6 cellular contexts compared by ENCODE assay signal in the genomic region with DNA sequence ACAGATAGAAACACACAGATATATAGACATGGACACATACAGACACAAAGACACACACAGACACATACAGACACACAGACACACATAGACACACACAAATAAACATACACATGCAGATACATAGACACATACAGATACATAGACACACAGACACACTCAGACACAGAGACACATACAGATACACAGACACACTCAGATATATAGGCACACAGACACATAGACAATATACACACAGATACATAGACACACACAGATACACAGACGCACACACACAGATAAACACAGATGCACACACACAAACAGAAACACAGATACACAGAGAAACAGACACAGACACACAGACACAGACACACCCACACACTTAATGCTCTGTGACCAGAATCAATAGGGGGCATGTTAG.
"Had no signal": no experiment of that assay in that cellular context is flagged by ENCODE, and none has a peak within 500 bp of the region (broad histone marks: within the 10 kb centered on the region; RNA-seq: fewer than 3 reads in every experiment).

No MANE protein-coding gene starts in this region.

- H2AFZ ChIP-seq: GM23248 had no signal

- DNase-seq: GM23248, GOT3, H9, HCEC 1CT, KBM-7 had no signal

- H3K9ac ChIP-seq: GM23248, KMS-11 had no signal

- H3K4me3 ChIP-seq: GM23248 had no signal

- H3K27ac ChIP-seq: GM23248, KMS-11 had no signal

- H3K4me2 ChIP-seq: KMS-11 had no signal
